In genomic region chr17:12632785-12633184, GRCh38 we compare ENCODE assay signal across 28 cellular contexts. TPM values are rescaled to one million over a fixed set of nuclear protein-coding genes. Genes with fewer than 3 reads are reported as not detected.
"Had no signal": no experiment of that assay in that cellular context is flagged by ENCODE, and none has a peak within 500 bp of the region (broad histone marks: within the 10 kb centered on the region; RNA-seq: fewer than 3 reads in every experiment).

No MANE protein-coding gene starts in this region.

- H3K4me1 ChIP-seq: left lung, lower lobe of right lung, pancreas, vagina had no signal

- H3K9me3 ChIP-seq: esophagus muscularis mucosa, left lung, lower lobe of right lung, mucosa of descending colon, neutrophil, pancreas, stomach, tibial nerve, vagina had no signal

- DNase-seq: central memory CD4-positive, alpha-beta T cell; dermis blood vessel endothelial cell; effector memory CD4-positive, alpha-beta T cell; foreskin keratinocyte; kidney; left cardiac atrium; left lung; lower lobe of right lung; mucosa of descending colon; naive B cell; pancreas; retina; stimulated activated CD4-positive, alpha-beta T cell treated with anti-CD3 and anti-CD28 coated beads, Interleukin-12 subunit alpha, Interleukin-12 subunit beta, amount 100 ng/mL, for 4 hours; stimulated activated CD4-positive, alpha-beta T cell treated with anti-CD3 and anti-CD28 coated beads, Interleukin-1b, Interleukin-23, amount 100 ng/mL, for 48 hours; stimulated activated CD4-positive, alpha-beta T cell treated with anti-CD3 and anti-CD28 coated beads, Interleukin-4, amount 100 ng/mL, for 24 hours; stimulated activated naive CD4-positive, alpha-beta T cell treated with Interleukin-2 at 50 U/mL for 16 hours; stomach had no signal

- H3K4me3 ChIP-seq: esophagus muscularis mucosa, hepatocyte, left lung, lower lobe of right lung, mucosa of descending colon, pancreas, smooth muscle cell, stomach, tibial nerve, vagina had no signal

- H3K36me3 ChIP-seq: esophagus muscularis mucosa, left lung, lower lobe of right lung, neutrophil, pancreas, stomach, tibial nerve, vagina had no signal

- H3K27me3 ChIP-seq: esophagus muscularis mucosa, foreskin keratinocyte, hepatocyte, stomach, tibial nerve, vagina had no signal

- H2AFZ ChIP-seq: hepatocyte had no signal

- ATAC-seq: foreskin keratinocyte; left lung; lower lobe of right lung; mucosa of descending colon; natural killer cell treated with Interleukin-12 subunit alpha and Interleukin-12 subunit beta and Interleukin-15 and Interleukin-18, amount 100 ng/mL, for 72 hours; pancreas; sciatic nerve; stimulated activated effector memory CD8-positive, alpha-beta T cell treated with anti-CD3 and anti-CD28 coated beads, Interleukin-12 subunit alpha, Interleukin-12 subunit beta, amount 100 ng/mL, for 72 hours had no signal

- H3K79me2 ChIP-seq: hepatocyte had no signal

- H3K4me2 ChIP-seq: hepatocyte, smooth muscle cell had no signal

- H3K27ac ChIP-seq: esophagus muscularis mucosa, foreskin keratinocyte, hepatocyte, left lung, lower lobe of right lung, neutrophil, pancreas, stomach, vagina had no signal

RNA-seq across cellular contexts. Expression of gene MYOCD, which starts 32.9 kb away (rescaled TPM):
- total RNA-seq: endothelial cell of umbilical vein; foreskin keratinocyte; natural killer cell treated with Interleukin-12 subunit alpha and Interleukin-12 subunit beta and Interleukin-15 and Interleukin-18, amount 100 ng/mL, for 72 hours; pulmonary artery endothelial cell had no signal
